Comparison of ENCODE assay signal across 13 cellular contexts in the genomic region with DNA sequence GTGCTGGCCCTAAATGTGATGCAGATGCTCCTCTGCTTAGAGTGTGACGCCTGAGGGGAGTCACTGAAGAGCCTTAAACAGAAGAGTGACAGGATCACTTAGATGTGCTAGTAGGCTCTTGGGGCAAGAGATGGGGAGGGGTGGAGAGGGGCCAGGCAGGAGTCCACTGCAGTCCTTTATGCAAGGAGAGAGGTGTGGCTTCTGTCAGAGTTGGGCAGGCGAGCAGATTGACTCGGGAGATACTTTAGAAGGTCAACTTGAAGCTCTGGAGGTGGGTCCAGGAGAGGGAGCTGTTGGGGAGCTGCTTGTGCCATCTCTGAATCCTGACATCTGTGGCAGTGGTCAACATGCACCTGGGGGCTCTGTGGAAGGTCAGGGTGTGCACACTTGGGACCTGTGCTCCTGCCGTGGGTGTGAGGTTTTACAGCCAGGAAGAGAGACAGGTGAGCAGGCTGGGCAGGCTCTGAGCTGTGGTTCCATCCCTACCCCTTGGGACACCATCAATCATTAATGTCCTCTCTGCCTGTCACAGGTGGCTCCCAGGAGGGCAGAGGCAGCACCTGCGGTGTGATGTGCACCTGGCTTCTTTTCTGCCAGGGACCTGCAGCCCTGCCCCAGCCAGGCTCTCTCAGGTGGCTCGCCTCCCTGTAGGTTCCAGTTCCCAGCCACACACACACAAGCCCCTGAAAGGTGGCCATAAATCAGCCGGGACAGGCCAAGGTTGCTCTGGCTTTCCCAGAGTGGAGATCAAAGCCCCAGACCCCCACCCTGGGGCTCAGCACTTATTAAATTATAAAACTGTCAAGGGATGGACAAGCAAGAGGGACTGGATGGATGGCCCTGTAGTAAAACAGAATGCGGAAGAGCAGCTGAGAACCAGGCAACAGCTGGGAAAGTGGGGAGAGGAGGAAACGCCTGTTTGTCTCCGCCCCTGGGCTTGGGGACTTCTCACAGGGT. TPM values are rescaled to one million over a fixed set of nuclear protein-coding genes. Genes with fewer than 3 reads are reported as not detected.
A peak's percentile ranks its signal among the peaks of the same experiment; 100 is the strongest.
DNase-seq lines count a peak whose midpoint lies in the region; ATAC-seq and TF ChIP-seq lines count a peak whose summit lies in the region.
"Had no signal": no experiment of that assay in that cellular context is flagged by ENCODE, and none has a peak within 500 bp of the region (broad histone marks: within the 10 kb centered on the region; RNA-seq: fewer than 3 reads in every experiment).

No MANE protein-coding gene starts in this region.

- peaks cover 3% of the 10 kb centered on the region for H3K27me3 Mint-ChIP-seq in endothelial cell (ENCODE audit: unreplicated experiment)
- H3K27me3 Mint-ChIP-seq in stimulated activated memory B cell treated with anti-CD40 and anti-IgM and Interleukin-4, amounts not matched to agents 10 μg/mL and 1 μg/mL and 100 μg/mL, for 72 hours: peaks cover 53% of the 10 kb centered on the region

- intact Hi-C loops in HCT116 (cut with micrococcal nuclease) (loop anchor here (2.0 kb wide), 2 partner anchors 57 to 85 kb away; no protein-coding TSS in a partner anchor), heart left ventricle (cut with DNase I) (no loop called here)

- H2AFZ ChIP-seq in HCT116 (ENCODE audit: low read depth, low read length, poor library complexity, severe bottlenecking): no peak overlapping the region

- no peak overlapping the region for H3K27ac ChIP-seq in HCT116 (ENCODE audit: low read depth, low read length)
- H3K27ac ChIP-seq in heart left ventricle: no peak overlapping the region
- H3K27ac ChIP-seq: esophagus squamous epithelium had no signal

- H3K4me3 ChIP-seq in HCT116 (replicated peaks in 1 of 2; ENCODE audit: low read depth in 1 of 2, low read length in 2 of 2) (no peak overlapping the region), heart left ventricle (no peak overlapping the region)
- H3K4me3 ChIP-seq: esophagus squamous epithelium had no signal

- WGBS in heart left ventricle, 4 donors: 70 to 79% (median 75%) methylated on average over 9 to 10 of the region's 10 CpGs

- no peaks in the 10 kb centered on the region for H4K20me1 ChIP-seq in HCT116 (ENCODE audit: insufficient read depth)

- no TSS peak for BruUV-seq in HCT116 (replicated peaks; lab: Mats Ljungman, UMichigan)

- no peaks in the 10 kb centered on the region for H3K79me2 ChIP-seq in HCT116 (ENCODE audit: insufficient read depth, low read length)

- H3K9ac ChIP-seq in HCT116 (ENCODE audit: low read length): no peak overlapping the region

- H3K4me1 ChIP-seq in HCT116 (ENCODE audit: control insufficient read depth in 1 of 2, insufficient read depth in 2 of 2, low read length in 2 of 2) (peaks cover 11 to 19% of the 10 kb centered on the region in 2 experiments), heart left ventricle (peaks cover 0 to 8% (median 6%) of the 10 kb centered on the region in 12 donors)
- H3K4me1 ChIP-seq: esophagus squamous epithelium had no signal

- H3K4me2 ChIP-seq in HCT116 (ENCODE audit: low read length): no peak overlapping the region

- TF ChIP-seq POLR2A in HCT116 (IDR thresholded peaks at IDR 0.05; ENCODE audit: borderline replicate concordance, extremely low read depth, insufficient read depth, insufficient read length) (no peak), heart left ventricle (IDR thresholded peaks at IDR 0.05) (no peak)

- no peak overlapping the region for H3K27ac Mint-ChIP-seq in endothelial cell (ENCODE audit: unreplicated experiment)
- H3K27ac Mint-ChIP-seq in stimulated activated memory B cell treated with anti-CD40 and anti-IgM and Interleukin-4, amounts not matched to agents 10 μg/mL and 1 μg/mL and 100 μg/mL, for 72 hours: no peak overlapping the region

- H3K27me3 ChIP-seq in HCT116 (ENCODE audit: insufficient read depth, low read length) (no peaks in the 10 kb centered on the region), heart left ventricle (no peaks in the 10 kb centered on the region)

- peaks cover 3% of the 10 kb centered on the region for H3K4me1 Mint-ChIP-seq in endothelial cell (ENCODE audit: unreplicated experiment)
- peaks cover 6% of the 10 kb centered on the region for H3K4me1 Mint-ChIP-seq in stimulated activated memory B cell treated with anti-CD40 and anti-IgM and Interleukin-4, amounts not matched to agents 10 μg/mL and 1 μg/mL and 100 μg/mL, for 72 hours

- peak in 2 of 3 experiments; percentile 20 to 25; a peak in 1 of 6 replicates for TF ChIP-seq CTCF in HCT116 (IDR thresholded peaks at IDR 0.05 in 2 of 3, conservative IDR thresholded peaks at IDR 0.05 in 1 of 3; ENCODE audit: borderline replicate concordance in 1 of 3, insufficient read depth in 1 of 3, low read depth in 2 of 3, low read length in 2 of 3)
- no peak for TF ChIP-seq CTCF in endothelial cell (IDR thresholded peaks at IDR 0.05; ENCODE audit: unreplicated experiment)
- TF ChIP-seq CTCF in heart left ventricle (IDR thresholded peaks at IDR 0.05): no peak

- H3K9me2 ChIP-seq in HCT116 (ENCODE audit: insufficient read depth): no peaks in the 10 kb centered on the region

- CTCF ChIA-PET in HCT116 (lab: Charles Lee): interaction anchor here (0.9 kb wide), 1 partner anchor 35 kb away, joined by 3 read pairs; no protein-coding TSS in a partner anchor

- H3K9me3 ChIP-seq in HCT116 (ENCODE audit: control insufficient read depth in 1 of 2, insufficient read depth in 1 of 2, low read depth in 1 of 2, low read length in 2 of 2): no peaks in the 10 kb centered on the region
- no peaks in the 10 kb centered on the region for H3K9me3 ChIP-seq in heart left ventricle
- H3K9me3 ChIP-seq: esophagus squamous epithelium had no signal

- no peak for DNase-seq in HCT116 (ENCODE audit: low read depth, low spot score)
- peak; percentile 34 for DNase-seq in NCI-H2171 (lab: John Stamatoyannopoulos, UW)
- DNase-seq in endothelial cell (ENCODE audit: low spot score): no peak
- no peak for DNase-seq in 8988T
- DNase-seq in heart left ventricle: no peak
- DNase-seq: DMS 273 treated with DMSO at 0.1 percent for 48 hours, esophagus squamous epithelium, occipital lobe had no signal

- ATAC-seq in HCT116 (peak; percentile 16; the same call in 1 of the 2 replicates), GM18498 (IDR thresholded peaks at IDR 0.05; ENCODE audit: unreplicated experiment) (no peak), heart left ventricle (no peak)
- ATAC-seq in stimulated activated memory B cell treated with anti-CD40 and anti-IgM and Interleukin-4, amounts not matched to agents 10 μg/mL and 1 μg/mL and 100 μg/mL, for 72 hours: peak; percentile 17

- POLR2A ChIA-PET in HCT116 (lab: Charles Lee): no interaction called here

- no peaks in the 10 kb centered on the region for H3K9me3 Mint-ChIP-seq in endothelial cell (ENCODE audit: unreplicated experiment)
- H3K9me3 Mint-ChIP-seq in stimulated activated memory B cell treated with anti-CD40 and anti-IgM and Interleukin-4, amounts not matched to agents 10 μg/mL and 1 μg/mL and 100 μg/mL, for 72 hours: no peaks in the 10 kb centered on the region

- TF ChIP-seq RAD21 in HCT116 (IDR thresholded peaks at IDR 0.05; ENCODE audit: low read depth): no peak

- RAD21 ChIA-PET in HCT116 (lab: Charles Lee; ENCODE audit: low non-redundant PET in 1 of 2, low total read pairs in 2 of 2, uncharacterized antibody in 2 of 2, unreplicated experiment in 2 of 2): no interaction called here

- H3K36me3 ChIP-seq in HCT116 (ENCODE audit: control insufficient read depth in 1 of 2, insufficient read depth in 2 of 2, low read length in 2 of 2) (no peaks in the 10 kb centered on the region), heart left ventricle (no peaks in the 10 kb centered on the region)
- H3K36me3 ChIP-seq: esophagus squamous epithelium had no signal

- peak overlapping the region; percentile 42 for H3K4me3 Mint-ChIP-seq in endothelial cell (ENCODE audit: unreplicated experiment)
- no peak overlapping the region for H3K4me3 Mint-ChIP-seq in stimulated activated memory B cell treated with anti-CD40 and anti-IgM and Interleukin-4, amounts not matched to agents 10 μg/mL and 1 μg/mL and 100 μg/mL, for 72 hours

- no peaks in the 10 kb centered on the region for H3K36me3 Mint-ChIP-seq in endothelial cell (ENCODE audit: low read depth, unreplicated experiment)
- H3K36me3 Mint-ChIP-seq in stimulated activated memory B cell treated with anti-CD40 and anti-IgM and Interleukin-4, amounts not matched to agents 10 μg/mL and 1 μg/mL and 100 μg/mL, for 72 hours: no peaks in the 10 kb centered on the region

TF ChIP-seq in HCT116, 20 proteins besides CTCF, POLR2A, EP300 and RAD21:
- TF ChIP-seq TCF7L2 (IDR thresholded peaks at IDR 0.05; ENCODE audit: borderline replicate concordance, extremely low read depth, insufficient read depth, insufficient read length) (peak; percentile 81), SP1 (IDR thresholded peaks at IDR 0.05; ENCODE audit: low read depth) (no peak), EZH2 (IDR thresholded peaks at IDR 0.05) (no peak)
TF ChIP-seq in HCT116: peak in this region for 1.

RNA-seq across cellular contexts. Expression of a gene that starts 14.0 kb away (rescaled TPM):
- total RNA-seq in HCT116 (2021; ENCODE audit: unreplicated experiment) (1.4 TPM), endothelial cell (ENCODE audit: unreplicated experiment) (0.69 TPM), heart left ventricle (under 1 TPM in 7 of 9 donors, not detected in 2; 0.08 to 0.64 (median 0.21) TPM)
- polyA plus RNA-seq in HCT116 (2012): 2.2 and 3.4 TPM in 2 replicates
- polyA plus RNA-seq in heart left ventricle: under 1 TPM; 0.07 to 0.08 TPM
- total RNA-seq: subcutaneous adipose tissue had no signal

RNA-seq across cellular contexts. Expression of a gene that starts 28.5 kb away (rescaled TPM):
- total RNA-seq in HCT116 (2021; ENCODE audit: unreplicated experiment) (0.49 TPM), endothelial cell (ENCODE audit: unreplicated experiment) (not detected), heart left ventricle (not detected)
- 0.74 and 1.1 TPM in 2 replicates for polyA plus RNA-seq in HCT116 (2012)
- polyA plus RNA-seq in heart left ventricle: not detected
- total RNA-seq: esophagus squamous epithelium, H4, occipital lobe, subcutaneous adipose tissue had no signal
- polyA plus RNA-seq: keratinocyte had no signal

RNA-seq across cellular contexts. Expression of a gene that starts 48.8 kb away (rescaled TPM):
- total RNA-seq in HCT116 (2021; ENCODE audit: unreplicated experiment): not detected
- 0.02 and 0.05 TPM in 2 replicates for polyA plus RNA-seq in HCT116 (2012)
- total RNA-seq in endothelial cell (ENCODE audit: unreplicated experiment): not detected
- not detected for total RNA-seq in heart left ventricle
- not detected for polyA plus RNA-seq in heart left ventricle
- total RNA-seq: esophagus squamous epithelium, H4, occipital lobe, subcutaneous adipose tissue had no signal
- polyA plus RNA-seq: keratinocyte had no signal

RNA-seq across cellular contexts. Expression of a gene that starts 55.3 kb away (rescaled TPM):
- total RNA-seq in HCT116 (2021; ENCODE audit: unreplicated experiment): 46.1 TPM
- 52.2 and 53.5 TPM in 2 replicates for polyA plus RNA-seq in HCT116 (2012)
- 1.9 TPM for total RNA-seq in endothelial cell (ENCODE audit: unreplicated experiment)
- total RNA-seq in heart left ventricle: 10 to 100 TPM in 7 of 9 donors, 1 to 10 TPM in 2; 8.2 to 36.8 (median 11.2) TPM
- 10 to 100 TPM in 1 of 2 donors, 1 to 10 TPM in 1; 9.2 to 20.1 TPM for polyA plus RNA-seq in heart left ventricle

Comparison
In these comparisons a context has a peak if more than half of its experiments do, and no peak if none do; other contexts are left out.
1. ATAC-seq: peak in HCT116 (single experiment) and stimulated activated memory B cell treated with anti-CD40 and anti-IgM and Interleukin-4, amounts not matched to agents 10 μg/mL and 1 μg/mL and 100 μg/mL, for 72 hours (single experiment); none in GM18498 (single experiment) and heart left ventricle (0 of 4).
2. CTCF ChIP-seq: peak in HCT116 (2 of 3); none in endothelial cell (single experiment) and heart left ventricle (0 of 12).